Comparison of ENCODE assay signal across 8 cellular contexts in genomic region chrX:47523713-47524166, GRCh38. TPM values are rescaled to one million over a fixed set of nuclear protein-coding genes. Genes with fewer than 3 reads are reported as not detected.
DNase-seq lines count a peak whose midpoint lies in the region; ATAC-seq, FAIRE-seq and TF ChIP-seq lines count a peak whose summit lies in the region.

No MANE protein-coding gene starts in this region.

- H3K4me1 ChIP-seq in A549 (no peaks in the 10 kb centered on the region), HEK293 (ENCODE audit: control insufficient read depth, insufficient read depth, low read length) (no peaks in the 10 kb centered on the region), lower lobe of right lung (peaks cover 4% of the 10 kb centered on the region), uterus (no peaks in the 10 kb centered on the region)

- no peak for TF ChIP-seq POLR2A in A549 (IDR thresholded peaks at IDR 0.05; ENCODE audit: low read length)
- no peak for TF ChIP-seq POLR2A in uterus (IDR thresholded peaks at IDR 0.05)

- WGBS in A549 (ENCODE audit: missing lambda C conversion rate): 27% methylated on average over 6 of the region's 34 CpGs

- peak overlapping the region; percentile 79 for H3K4me2 ChIP-seq in A549

- H3K9me3 ChIP-seq in A549 (peaks cover 16% of the 10 kb centered on the region; the same call in 2 of the 3 replicates), HEK293 (ENCODE audit: control insufficient read depth, insufficient read depth, low read depth, low read length) (no peaks in the 10 kb centered on the region), lower lobe of right lung (no peaks in the 10 kb centered on the region), uterus (peaks cover 0 to 3% of the 10 kb centered on the region in 2 donors)

- H3K4me3 ChIP-seq in A549: peak overlapping the region; percentile 56
- H3K4me3 ChIP-seq in HEK293 (ENCODE audit: low read depth, low read length): peak overlapping the region; percentile 44
- H3K4me3 ChIP-seq in astrocyte of the spinal cord (ENCODE audit: low read depth, low read length): peak overlapping the region; percentile 52
- H3K4me3 ChIP-seq in lower lobe of right lung: peak overlapping the region; percentile 56
- peak overlapping the region; percentile 34 to 39 for H3K4me3 ChIP-seq in uterus

- no peak for TF ChIP-seq CTCF in A549 (IDR thresholded peaks at IDR 0.05)
- no peak for TF ChIP-seq CTCF in HEK293 (tag by site-specific recombination; IDR thresholded peaks at IDR 0.05)
- TF ChIP-seq CTCF in astrocyte of the spinal cord (IDR thresholded peaks at IDR 0.05; ENCODE audit: low read depth, low read length): no peak
- TF ChIP-seq CTCF in lower lobe of right lung (IDR thresholded peaks at IDR 0.05): no peak
- TF ChIP-seq CTCF in uterus (IDR thresholded peaks at IDR 0.05): peak in 1 of 4 experiments; percentile 4

- H3K27ac ChIP-seq in A549: peak overlapping the region; percentile 75 to 89
- peak overlapping the region; percentile 16; the same call in 1 of the 2 replicates for H3K27ac ChIP-seq in HEK293 (ENCODE audit: extremely low read depth, low read depth, low read length)
- H3K27ac ChIP-seq in lower lobe of right lung: no peak overlapping the region
- peak overlapping the region; percentile 26 to 41 for H3K27ac ChIP-seq in uterus

- peak in 1 of 2 experiments; percentile 70; a peak in 3 of 6 replicates for ATAC-seq in A549
- ATAC-seq in lower lobe of right lung: peak; percentile 19 to 26
- ATAC-seq in HG02885 (IDR thresholded peaks at IDR 0.05; ENCODE audit: poor library complexity, unreplicated experiment): no peak

- no peaks in the 10 kb centered on the region for H3K36me3 ChIP-seq in HEK293 (ENCODE audit: control insufficient read depth in 2 of 2, insufficient read depth in 1 of 2, low read length in 2 of 2)
- no peaks in the 10 kb centered on the region for H3K36me3 ChIP-seq in lower lobe of right lung
- H3K36me3 ChIP-seq in uterus: no peaks in the 10 kb centered on the region

- no peak for TF ChIP-seq EP300 in A549 (IDR thresholded peaks at IDR 0.05)

- CTCF ChIA-PET in A549 (lab: Yijun Ruan, JAX) (interaction anchor here (0.5 to 3.3 kb wide), 36 partner anchors 9 to 629 kb away, joined by 3 to 52 read pairs (median 5); no protein-coding TSS in a partner anchor), HEK293 (lab: Yijun Ruan, JAX) (interaction anchor here (0.6 to 3.7 kb wide), 20 partner anchors 9 to 333 kb away, joined by 3 to 33 read pairs (median 4); partner anchors contain the start of gene TIMP1)

- no peaks in the 10 kb centered on the region for H3K27me3 ChIP-seq in lower lobe of right lung (ENCODE audit: low read depth)
- no peaks in the 10 kb centered on the region for H3K27me3 ChIP-seq in uterus

- DNase-seq in A549 (ENCODE audit: low read depth in 1 of 2, low spot score in 1 of 2) (no peak), astrocyte of the spinal cord (ENCODE audit: low read depth, low spot score) (no peak), lower lobe of right lung (no peak), uterus (no peak), urothelium cell line (ENCODE audit: low spot score) (no peak), Kasumi-1 (lab: John Stamatoyannopoulos, UW) (no peak)

- intact Hi-C loops in lower lobe of right lung (cut with DNase I): no loop called here
- intact Hi-C loops in uterus (cut with DNase I; ENCODE audit: low total_unique reads): no loop called here

- in situ Hi-C loops in astrocyte of the spinal cord (cut with HindIII; ENCODE audit: low sequenced_read_pairs): no loop called here

- POLR2A ChIA-PET in A549 (lab: Yijun Ruan, JAX) (interaction anchor here (0.5 to 2.0 kb wide), 4 partner anchors 32 to 333 kb away, joined by 3 to 9 read pairs (median 3); partner anchors contain the start of gene USP11), HEK293 (lab: Yijun Ruan, JAX) (interaction anchor here (0.9 to 1.8 kb wide), 5 partner anchors 23 to 379 kb away, joined by 3 to 8 read pairs (median 4); partner anchors contain the start of genes ELK1, NDUFB11, RBM10 and USP11)

- no peak for FAIRE-seq in A549 (lab: Jason Lieb, UNC)
- no peak for FAIRE-seq in urothelium cell line (lab: Jason Lieb, UNC)

- TF ChIP-seq RAD21 in A549 (conservative IDR thresholded peaks at IDR 0.05 in 1 of 2, IDR thresholded peaks at IDR 0.05 in 1 of 2): no peak

TF ChIP-seq in A549, 52 proteins besides CTCF, POLR2A, EP300 and RAD21 (continues in another document):
- no peak for TF ChIP-seq ZSCAN20 (CRISPR knock-in tag; IDR thresholded peaks at IDR 0.05)
- TF ChIP-seq CBX8 (IDR thresholded peaks at IDR 0.05): no peak
- no peak for TF ChIP-seq HEYL (CRISPR knock-in tag; IDR thresholded peaks at IDR 0.05)
- TF ChIP-seq, protein P1, sequence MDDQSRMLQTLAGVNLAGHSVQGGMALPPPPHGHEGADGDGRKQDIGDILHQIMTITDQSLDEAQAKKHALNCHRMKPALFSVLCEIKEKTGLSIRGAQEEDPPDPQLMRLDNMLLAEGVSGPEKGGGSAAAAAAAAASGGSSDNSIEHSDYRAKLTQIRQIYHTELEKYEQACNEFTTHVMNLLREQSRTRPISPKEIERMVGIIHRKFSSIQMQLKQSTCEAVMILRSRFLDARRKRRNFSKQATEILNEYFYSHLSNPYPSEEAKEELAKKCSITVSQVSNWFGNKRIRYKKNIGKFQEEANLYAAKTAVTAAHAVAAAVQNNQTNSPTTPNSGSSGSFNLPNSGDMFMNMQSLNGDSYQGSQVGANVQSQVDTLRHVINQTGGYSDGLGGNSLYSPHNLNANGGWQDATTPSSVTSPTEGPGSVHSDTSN (IDR thresholded peaks at IDR 0.05): no peak
- no peak for TF ChIP-seq RARB (CRISPR knock-in tag; IDR thresholded peaks at IDR 0.05)
- TF ChIP-seq CHD2 (IDR thresholded peaks at IDR 0.05; ENCODE audit: low read length, partially characterized antibody): no peak
- no peak for TF ChIP-seq RCOR1 (IDR thresholded peaks at IDR 0.05; ENCODE audit: low read depth, low read length)

TF ChIP-seq in HEK293, 187 proteins besides CTCF, POLR2A, EP300 and RAD21 (continues in another document):
- TF ChIP-seq HOXD13 (CRISPR knock-in tag; IDR thresholded peaks at IDR 0.05; ENCODE audit: borderline replicate concordance) (no peak), ZNF19 (tag by site-specific recombination; IDR thresholded peaks at IDR 0.05; ENCODE audit: low read depth) (no peak), ZNF335 (tag by site-specific recombination; conservative IDR thresholded peaks at IDR 0.05) (peak; percentile 88), REPIN1 (tag by site-specific recombination; IDR thresholded peaks at IDR 0.05; ENCODE audit: low read depth) (no peak), IKZF3 (tag by site-specific recombination; IDR thresholded peaks at IDR 0.05) (no peak), ZBTB44 (tag by site-specific recombination; IDR thresholded peaks at IDR 0.05) (no peak), ZNF341 (tag by site-specific recombination; IDR thresholded peaks at IDR 0.05; ENCODE audit: low read depth) (peak; percentile 10), WT1 (tag by site-specific recombination; IDR thresholded peaks at IDR 0.05) (no peak), ZNF433 (tag by site-specific recombination; IDR thresholded peaks at IDR 0.05; ENCODE audit: low read depth) (no peak), ZNF670 (tag by site-specific recombination; IDR thresholded peaks at IDR 0.05; ENCODE audit: low read depth) (no peak), ZNF354C (tag by site-specific recombination; IDR thresholded peaks at IDR 0.05; ENCODE audit: borderline replicate concordance, low read depth) (no peak), ZNF660 (tag by site-specific recombination; IDR thresholded peaks at IDR 0.05) (no peak)

RNA-seq across cellular contexts. Expression of gene ARAF, which starts 37.3 kb away (rescaled TPM):
- polyA plus RNA-seq in A549 (2011; rRNA removed) (37.9 and 60.7 TPM in 2 replicates), A549 (2017; fragmentation: RNase III; extraction: RNeasy Plus Mini Kit Qiagen cat#74134 plus additional on column Dnase treatment) (47.2 to 49.0 TPM (median 47.4 TPM) in 3 replicates)
- polyA plus RNA-seq in A549 (2012; cell fraction: cytosol; rRNA removed): 67.7 and 75.6 TPM in 2 replicates
- polyA plus RNA-seq in A549 (2012; cell fraction: nucleus; rRNA removed): 145 and 169 TPM in 2 replicates
- 93.8 and 120 TPM in 2 replicates for polyA minus RNA-seq in A549 (2011; rRNA and poly(A)+ RNA removed)
- total RNA-seq in lower lobe of right lung (90.1 TPM), uterus (10 to 100 TPM in 3 of 4 donors, 1 to 10 TPM in 1; 5.6 to 65.6 (median 17.6) TPM)

RNA-seq across cellular contexts. Expression of gene ZNF41, which starts 40.7 kb away (rescaled TPM):
- polyA plus RNA-seq in A549 (2011; rRNA removed) (6.1 and 6.5 TPM in 2 replicates), A549 (2017; fragmentation: RNase III; extraction: RNeasy Plus Mini Kit Qiagen cat#74134 plus additional on column Dnase treatment) (3.5 to 3.8 TPM (median 3.6 TPM) in 3 replicates)
- polyA plus RNA-seq in A549 (2012; cell fraction: cytosol; rRNA removed): 1.4 and 2.0 TPM in 2 replicates
- polyA plus RNA-seq in A549 (2012; cell fraction: nucleus; rRNA removed): 1.4 and 2.6 TPM in 2 replicates
- polyA minus RNA-seq in A549 (2011; rRNA and poly(A)+ RNA removed): 4.8 and 4.9 TPM in 2 replicates
- total RNA-seq in lower lobe of right lung (10.4 TPM), uterus (10 to 100 TPM in 3 of 4 donors, 1 to 10 TPM in 1; 4.9 to 14.7 (median 11.5) TPM)

RNA-seq across cellular contexts. Expression of gene TIMP1, which starts 58.5 kb away (rescaled TPM):
- polyA plus RNA-seq in A549 (2011; rRNA removed) (83.2 and 131 TPM in 2 replicates), A549 (2017; fragmentation: RNase III; extraction: RNeasy Plus Mini Kit Qiagen cat#74134 plus additional on column Dnase treatment) (139 to 150 TPM (median 144 TPM) in 3 replicates)
- 152 and 170 TPM in 2 replicates for polyA plus RNA-seq in A549 (2012; cell fraction: cytosol; rRNA removed)
- 196 and 199 TPM in 2 replicates for polyA plus RNA-seq in A549 (2012; cell fraction: nucleus; rRNA removed)
- polyA minus RNA-seq in A549 (2011; rRNA and poly(A)+ RNA removed): 262 and 323 TPM in 2 replicates
- total RNA-seq in lower lobe of right lung (189 TPM), uterus (100 to 1,000 TPM in 2 of 4 donors, 10 to 100 TPM in 2; 17.9 to 287 (median 111) TPM)
